ENCODE assay signal across 26 cellular contexts in genomic region chr21:39142972-39143371, GRCh38.
"Had no signal": no experiment of that assay in that cellular context is flagged by ENCODE, and none has a peak within 500 bp of the region (broad histone marks: within the 10 kb centered on the region; RNA-seq: fewer than 3 reads in every experiment).

No MANE protein-coding gene starts in this region.

- H3K36me3 ChIP-seq: left lung, lower lobe of right lung, pancreas, right atrium auricular region, right lobe of liver, tibial nerve, uterus had no signal

- H3K4me1 ChIP-seq: lower lobe of right lung, right lobe of liver, uterus had no signal

- H3K4me2 ChIP-seq: smooth muscle cell had no signal

- H3K9me3 ChIP-seq: lower lobe of right lung, pancreas, uterus had no signal

- H3K4me3 ChIP-seq: left lung, lower lobe of right lung, pancreas, right atrium auricular region, right lobe of liver, smooth muscle cell, tibial nerve, uterus had no signal

- H3K27ac ChIP-seq: left lung, lower lobe of right lung, pancreas, right atrium auricular region, right lobe of liver, tibial nerve, uterus had no signal

- ATAC-seq: left colon; left lung; lower lobe of right lung; natural killer cell; pancreas; right lobe of liver; stimulated activated memory B cell treated with anti-CD40 and anti-IgM and Interleukin-4, amounts not matched to agents 10 μg/mL and 1 μg/mL and 100 μg/mL, for 72 hours; stimulated activated naive CD8-positive, alpha-beta T cell treated with anti-CD3 and anti-CD28 coated beads, Interleukin-15, amount 100 ng/mL, for 72 hours had no signal

- FAIRE-seq: islet of Langerhans, kidney, pancreas had no signal

- H3K27me3 ChIP-seq: left lung, pancreas, right atrium auricular region, right lobe of liver, tibial nerve, uterus had no signal

- DNase-seq: hypothalamus; immature natural killer cell; kidney; left colon; left lung; lower lobe of right lung; mammary epithelial cell; mesenchymal stem cell; naive B cell; natural killer cell; pancreas; posterior cingulate gyrus; right lobe of liver; stimulated activated CD4-positive, alpha-beta T cell treated with anti-CD3 and anti-CD28 coated beads, Interleukin-1b, Interleukin-23, amount 100 ng/mL, for 48 hours; stimulated activated CD4-positive, alpha-beta T cell treated with anti-CD3 and anti-CD28 coated beads, Interleukin-2, amount 100 ng/mL, for 48 hours; stimulated activated CD4-positive, alpha-beta T cell treated with anti-CD3 and anti-CD28 coated beads, Interleukin-4, amount 100 ng/mL, for 4 hours; stimulated activated CD8-positive, alpha-beta memory T cell treated with anti-CD3 and anti-CD28 coated beads, Interleukin-4, amount 100 ng/mL, for 48 hours; stimulated activated naive CD4-positive, alpha-beta T cell treated with Interleukin-2 at 50 U/mL for 16 hours; stimulated activated naive CD8-positive, alpha-beta T cell treated with anti-CD3 and anti-CD28 coated beads, Interleukin-15, amount 100 ng/mL, for 72 hours; substantia nigra; uterus had no signal
